In the genomic region with DNA sequence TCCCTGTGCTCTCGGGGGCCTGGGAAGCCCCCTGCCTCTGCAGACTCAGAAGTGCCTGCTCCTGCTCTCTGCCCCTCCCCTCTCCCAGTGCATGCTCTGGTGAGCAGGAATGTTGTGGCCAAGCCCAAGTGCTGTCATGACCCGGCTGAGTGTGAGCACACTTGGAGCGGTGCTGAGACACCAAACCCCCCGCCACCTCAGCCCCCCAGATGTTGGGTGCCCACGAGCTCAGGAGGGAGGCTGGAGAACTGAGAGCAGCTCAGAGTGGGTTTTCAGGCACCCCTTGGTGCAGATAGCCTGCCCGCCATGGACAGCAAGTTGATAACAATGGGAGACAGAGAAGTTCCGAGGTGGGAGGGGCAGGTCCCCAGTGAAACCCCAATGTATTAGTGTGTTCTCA, we compare ENCODE assay signal across 19 cellular contexts.
DNase-seq lines count a peak whose midpoint lies in the region; ATAC-seq and TF ChIP-seq lines count a peak whose summit lies in the region.
"Had no signal": no experiment of that assay in that cellular context is flagged by ENCODE, and none has a peak within 500 bp of the region (broad histone marks: within the 10 kb centered on the region; RNA-seq: fewer than 3 reads in every experiment).

No MANE protein-coding gene starts in this region.

- H3K4me1 Mint-ChIP-seq in activated T-helper 1 cell treated with anti-CD3 and anti-CD28 coated beads, Interleukin-12 subunit alpha, Interleukin-12 subunit beta, Interleukin-2, Interleukin-4 antibody, amounts not matched to agents 30 ng/mL and 10 ng/mL and 1 ng/mL, durations not matched to agents 14 hours and 24 hours and 36 hours (ENCODE audit: low read depth): no peaks in the 10 kb centered on the region
- H3K4me1 Mint-ChIP-seq: B cell had no signal

- H3K9me3 ChIP-seq in lower lobe of right lung (no peaks in the 10 kb centered on the region), spleen (peaks cover 0 to 27% (median 12%) of the 10 kb centered on the region in 8 donors)

- no peak for TF ChIP-seq POLR2A in spleen (IDR thresholded peaks at IDR 0.05)

- ATAC-seq in lower lobe of right lung: no peak
- ATAC-seq: CD8-positive, alpha-beta T cell; HCT116; HepG2 had no signal

- intact Hi-C loops in lower lobe of right lung (cut with DNase I) (no loop called here), spleen (cut with DNase I; ENCODE audit: low total_unique reads) (no loop called here)
- intact Hi-C loops in activated T-helper 1 cell treated with anti-CD3 and anti-CD28 coated beads, Interleukin-12 subunit alpha, Interleukin-12 subunit beta, Interleukin-2, Interleukin-4 antibody, amounts not matched to agents 30 ng/mL and 10 ng/mL and 1 ng/mL, durations not matched to agents 14 hours and 24 hours and 36 hours (cut with micrococcal nuclease): no loop called here

- DNase-seq in ACHN (peak; percentile 31), glomerular visceral epithelial cell (ENCODE audit: extremely low spot score) (peak; percentile 15), lower lobe of right lung (peak; percentile 13), spleen (peak; percentile 52), NCI-H146 (lab: John Stamatoyannopoulos, UW) (no peak), NCI-H446 treated with DMSO at 0.1 percent for 48 hours (lab: John Stamatoyannopoulos, UW) (no peak)
- no peak for DNase-seq in activated T-helper 1 cell treated with anti-CD3 and anti-CD28 coated beads, Interleukin-12 subunit alpha, Interleukin-12 subunit beta, Interleukin-2, Interleukin-4 antibody, amounts not matched to agents 30 ng/mL and 10 ng/mL and 1 ng/mL, durations not matched to agents 14 hours and 24 hours and 36 hours (ENCODE audit: low spot score)
- DNase-seq: 8988T; Calu3; CD8-positive, alpha-beta T cell; DMS79 treated with DMSO at 0.1 percent for 48 hours; GF-D8; GOT3; H7; HFFc6 had no signal

- H3K27ac ChIP-seq in lower lobe of right lung (no peak overlapping the region), spleen (no peak overlapping the region)
- H3K27ac ChIP-seq: BLaER1 treated with 17β-estradiol and CSF1 and Interleukin-3, amounts not matched to agents 10 nM and 100 nM had no signal

- H3K4me3 ChIP-seq in lower lobe of right lung: no peak overlapping the region
- no peak overlapping the region for H3K4me3 ChIP-seq in spleen
- H3K4me3 ChIP-seq: BLaER1 treated with 17β-estradiol and CSF1 and Interleukin-3, amounts not matched to agents 10 nM and 100 nM had no signal

- H3K27me3 Mint-ChIP-seq in activated T-helper 1 cell treated with anti-CD3 and anti-CD28 coated beads, Interleukin-12 subunit alpha, Interleukin-12 subunit beta, Interleukin-2, Interleukin-4 antibody, amounts not matched to agents 30 ng/mL and 10 ng/mL and 1 ng/mL, durations not matched to agents 14 hours and 24 hours and 36 hours (ENCODE audit: insufficient read depth): no peaks in the 10 kb centered on the region
- H3K27me3 Mint-ChIP-seq: B cell had no signal

- H3K4me1 ChIP-seq in lower lobe of right lung (no peaks in the 10 kb centered on the region), spleen (no peaks in the 10 kb centered on the region)

- H3K27ac Mint-ChIP-seq in activated T-helper 1 cell treated with anti-CD3 and anti-CD28 coated beads, Interleukin-12 subunit alpha, Interleukin-12 subunit beta, Interleukin-2, Interleukin-4 antibody, amounts not matched to agents 30 ng/mL and 10 ng/mL and 1 ng/mL, durations not matched to agents 14 hours and 24 hours and 36 hours: no peak overlapping the region
- H3K27ac Mint-ChIP-seq: B cell; CD8-positive, alpha-beta T cell; HFFc6 had no signal

- H3K36me3 Mint-ChIP-seq in activated T-helper 1 cell treated with anti-CD3 and anti-CD28 coated beads, Interleukin-12 subunit alpha, Interleukin-12 subunit beta, Interleukin-2, Interleukin-4 antibody, amounts not matched to agents 30 ng/mL and 10 ng/mL and 1 ng/mL, durations not matched to agents 14 hours and 24 hours and 36 hours (ENCODE audit: low read depth): no peaks in the 10 kb centered on the region
- H3K36me3 Mint-ChIP-seq: CD8-positive, alpha-beta T cell had no signal

- H3K4me3 Mint-ChIP-seq in activated T-helper 1 cell treated with anti-CD3 and anti-CD28 coated beads, Interleukin-12 subunit alpha, Interleukin-12 subunit beta, Interleukin-2, Interleukin-4 antibody, amounts not matched to agents 30 ng/mL and 10 ng/mL and 1 ng/mL, durations not matched to agents 14 hours and 24 hours and 36 hours: no peak overlapping the region
- H3K4me3 Mint-ChIP-seq: B cell; CD8-positive, alpha-beta T cell; HFFc6 had no signal

- in situ Hi-C loops in ACHN (cut with HindIII; ENCODE audit: low pct_ligation_motif_present, low pct_unique_long_range_greater_than_20kb, low sequenced_read_pairs): no loop called here

- H3K36me3 ChIP-seq in lower lobe of right lung (no peaks in the 10 kb centered on the region), spleen (no peaks in the 10 kb centered on the region)
- H3K36me3 ChIP-seq: BLaER1 treated with 17β-estradiol and CSF1 and Interleukin-3, amounts not matched to agents 10 nM and 100 nM had no signal

- no peaks in the 10 kb centered on the region for H3K27me3 ChIP-seq in lower lobe of right lung (ENCODE audit: low read depth)
- H3K27me3 ChIP-seq in spleen (replicated peaks in 1 of 7): no peaks in the 10 kb centered on the region

- WGBS in spleen, 5 donors: 74 to 92% (median 82%) methylated on average over 5 to 7 of the region's 7 CpGs

- TF ChIP-seq CTCF in lower lobe of right lung (IDR thresholded peaks at IDR 0.05) (no peak), spleen (IDR thresholded peaks at IDR 0.05 in 8 of 11, conservative IDR thresholded peaks at IDR 0.05 in 3 of 11) (no peak)

- no peaks in the 10 kb centered on the region for H3K9me3 Mint-ChIP-seq in activated T-helper 1 cell treated with anti-CD3 and anti-CD28 coated beads, Interleukin-12 subunit alpha, Interleukin-12 subunit beta, Interleukin-2, Interleukin-4 antibody, amounts not matched to agents 30 ng/mL and 10 ng/mL and 1 ng/mL, durations not matched to agents 14 hours and 24 hours and 36 hours

Comparison
In these comparisons a context has a peak if more than half of its experiments do, and no peak if none do; other contexts are left out.
1. DNase-seq: peak in ACHN (single experiment), glomerular visceral epithelial cell (single experiment), lower lobe of right lung (single experiment) and spleen (single experiment); none in NCI-H146 (single experiment), NCI-H446 treated with DMSO at 0.1 percent for 48 hours (single experiment) and activated T-helper 1 cell treated with anti-CD3 and anti-CD28 coated beads, Interleukin-12 subunit alpha, Interleukin-12 subunit beta, Interleukin-2, Interleukin-4 antibody, amounts not matched to agents 30 ng/mL and 10 ng/mL and 1 ng/mL, durations not matched to agents 14 hours and 24 hours and 36 hours (single experiment).